ENCODE assay signal across 8 cellular contexts in genomic region chr20:53863925-53864641, GRCh38.
DNase-seq lines count a peak whose midpoint lies in the region; ATAC-seq and TF ChIP-seq lines count a peak whose summit lies in the region.
"Not testable (repeated sequence)": the region's sequence is repeated elsewhere in the genome, so short reads cannot be mapped to it uniquely, and the experiment has no call there.

No MANE protein-coding gene starts in this region.

- H3K27me3 Mint-ChIP-seq in CD4-positive, CD25-positive, alpha-beta regulatory T cell; activated naive CD4-positive, alpha-beta T cell treated with anti-CD3 and anti-CD28 coated beads, Interleukin-2, amount 10 ng/mL, durations not matched to agents 7 days and 5 days; naive thymus-derived CD4-positive, alpha-beta T cell; stimulated activated naive CD8-positive, alpha-beta T cell treated with anti-CD3 and anti-CD28 coated beads, Interleukin-15, Interleukin-2, amounts not matched to agents 100 ng/mL and 50 ng/mL, for 24 hours: not testable (repeated sequence)

- not testable (repeated sequence) for H3K9me3 Mint-ChIP-seq in CD4-positive, CD25-positive, alpha-beta regulatory T cell; activated naive CD4-positive, alpha-beta T cell treated with anti-CD3 and anti-CD28 coated beads, Interleukin-2, amount 10 ng/mL, durations not matched to agents 7 days and 5 days; naive thymus-derived CD4-positive, alpha-beta T cell; stimulated activated naive CD8-positive, alpha-beta T cell treated with anti-CD3 and anti-CD28 coated beads, Interleukin-15, Interleukin-2, amounts not matched to agents 100 ng/mL and 50 ng/mL, for 24 hours

- H2AFZ ChIP-seq in fibroblast of lung (ENCODE audit: low read length) = not testable (repeated sequence)

- H3K27ac Mint-ChIP-seq in CD4-positive, CD25-positive, alpha-beta regulatory T cell = peak overlapping the region in 2 of 3 donors; percentile 20 to 62
- H3K27ac Mint-ChIP-seq in activated naive CD4-positive, alpha-beta T cell treated with anti-CD3 and anti-CD28 coated beads, Interleukin-2, amount 10 ng/mL, durations not matched to agents 7 days and 5 days = peak overlapping the region; percentile 25
- H3K27ac Mint-ChIP-seq in naive thymus-derived CD4-positive, alpha-beta T cell = peak overlapping the region in 8 of 9 donors; percentile 52 to 97 (median 88)
- peak overlapping the region; percentile 28 for H3K27ac Mint-ChIP-seq in stimulated activated naive CD8-positive, alpha-beta T cell treated with anti-CD3 and anti-CD28 coated beads, Interleukin-15, Interleukin-2, amounts not matched to agents 100 ng/mL and 50 ng/mL, for 24 hours

- not testable (repeated sequence) for DNase-seq in CD4-positive, CD25-positive, alpha-beta regulatory T cell; HEK293T (ENCODE audit: extremely low spot score); activated naive CD4-positive, alpha-beta T cell treated with anti-CD3 and anti-CD28 coated beads, Interleukin-2, amount 10 ng/mL, durations not matched to agents 7 days and 5 days; naive thymus-derived CD4-positive, alpha-beta T cell
- DNase-seq in NCI-H1436 treated with DMSO at 0.1 percent for 48 hours (lab: John Stamatoyannopoulos, UW) (peak; percentile 74), SIG-M5 treated with dmso at 0.1 percent for 504 hours (lab: John Stamatoyannopoulos, UW; ENCODE audit: unreplicated experiment) (peak; percentile 100), fibroblast of lung (ENCODE audit: low read depth in 2 of 2) (peak in 1 of 2 donors; percentile 61)

- TF ChIP-seq CTCF in fibroblast of lung (conservative IDR thresholded peaks at IDR 0.05 in 1 of 2, IDR thresholded peaks at IDR 0.05 in 1 of 2; ENCODE audit: low read depth in 1 of 2, low read length in 2 of 2) = not testable (repeated sequence)

- POLR2A ChIA-PET in HEK293T (lab: Yijun Ruan, JAX) = not testable (repeated sequence)
- POLR2A ChIA-PET in naive thymus-derived CD4-positive, alpha-beta T cell (lab: Charles Lee) = interaction anchor here (0.6 to 1.7 kb wide), 7 partner anchors 17 to 268 kb away, joined by 3 to 12 read pairs (median 4); no protein-coding TSS in a partner anchor

- H3K4me1 ChIP-seq in CD4-positive, CD25-positive, alpha-beta regulatory T cell (ENCODE audit: control insufficient read depth, insufficient read depth, low read length, poor library complexity, severe bottlenecking) = peaks cover 24% of the 10 kb centered on the region
- H3K4me1 ChIP-seq in fibroblast of lung (ENCODE audit: control insufficient read depth, extremely low read depth, insufficient read depth, low read length) = peaks cover 11% of the 10 kb centered on the region
- H3K4me1 ChIP-seq in naive thymus-derived CD4-positive, alpha-beta T cell (ENCODE audit: control insufficient read depth in 2 of 2, insufficient read depth in 2 of 2, low read length in 2 of 2) = peaks cover 22 to 30% of the 10 kb centered on the region in 2 donors

- not testable (repeated sequence) for H4K20me1 ChIP-seq in fibroblast of lung (ENCODE audit: control insufficient read depth, extremely low read depth, insufficient read depth, low read length)

- CTCF ChIA-PET in HEK293T (lab: Yijun Ruan, JAX) = not testable (repeated sequence)
- CTCF ChIA-PET in activated naive CD4-positive, alpha-beta T cell treated with anti-CD3 and anti-CD28 coated beads, Interleukin-2, amount 10 ng/mL, durations not matched to agents 7 days and 5 days (lab: Charles Lee) = interaction anchor here (1.7 to 3.9 kb wide), 2 partner anchors 18 to 109 kb away, joined by 4 to 11 read pairs; no protein-coding TSS in a partner anchor
- CTCF ChIA-PET in naive thymus-derived CD4-positive, alpha-beta T cell (lab: Charles Lee) = interaction anchor here (0.9 to 1.2 kb wide), 2 partner anchors 203 to 286 kb away, joined by 3 to 4 read pairs; no protein-coding TSS in a partner anchor

- intact Hi-C loops in naive thymus-derived CD4-positive, alpha-beta T cell (cut with micrococcal nuclease) = not testable (repeated sequence)

- not testable (repeated sequence) for H3K36me3 ChIP-seq in CD4-positive, CD25-positive, alpha-beta regulatory T cell (ENCODE audit: control insufficient read depth, insufficient read depth, low read length); fibroblast of lung (ENCODE audit: control insufficient read depth, insufficient read depth, low read length); naive thymus-derived CD4-positive, alpha-beta T cell (ENCODE audit: control insufficient read depth in 2 of 3, insufficient read depth in 3 of 3, low read length in 3 of 3)

- H3K4me3 ChIP-seq in CD4-positive, CD25-positive, alpha-beta regulatory T cell (ENCODE audit: low read depth, low read length); fibroblast of lung (replicated peaks in 1 of 4; ENCODE audit: control extremely low read depth in 1 of 4, insufficient read depth in 1 of 4, low read depth in 3 of 4, low read length in 4 of 4); naive thymus-derived CD4-positive, alpha-beta T cell (ENCODE audit: low read length): not testable (repeated sequence)

- H3K36me3 Mint-ChIP-seq in CD4-positive, CD25-positive, alpha-beta regulatory T cell; activated naive CD4-positive, alpha-beta T cell treated with anti-CD3 and anti-CD28 coated beads, Interleukin-2, amount 10 ng/mL, durations not matched to agents 7 days and 5 days; naive thymus-derived CD4-positive, alpha-beta T cell; stimulated activated naive CD8-positive, alpha-beta T cell treated with anti-CD3 and anti-CD28 coated beads, Interleukin-15, Interleukin-2, amounts not matched to agents 100 ng/mL and 50 ng/mL, for 24 hours (ENCODE audit: low read depth): not testable (repeated sequence)

- H3K27me3 ChIP-seq in CD4-positive, CD25-positive, alpha-beta regulatory T cell (ENCODE audit: control insufficient read depth, insufficient read depth, low read length); fibroblast of lung (ENCODE audit: control insufficient read depth, insufficient read depth, low read length); naive thymus-derived CD4-positive, alpha-beta T cell (ENCODE audit: control insufficient read depth in 2 of 2, insufficient read depth in 2 of 2, low read length in 2 of 2): not testable (repeated sequence)

- not testable (repeated sequence) for ATAC-seq in CD4-positive, CD25-positive, alpha-beta regulatory T cell (ENCODE audit: low read depth in 2 of 2); naive thymus-derived CD4-positive, alpha-beta T cell

- H3K79me2 ChIP-seq in fibroblast of lung (ENCODE audit: control insufficient read depth, insufficient read depth, low read length) = not testable (repeated sequence)

- not testable (repeated sequence) for H3K27ac ChIP-seq in CD4-positive, CD25-positive, alpha-beta regulatory T cell (ENCODE audit: insufficient read depth, low read length, poor library complexity, severe bottlenecking); fibroblast of lung (ENCODE audit: insufficient read depth, low read length)
- H3K27ac ChIP-seq in naive thymus-derived CD4-positive, alpha-beta T cell (ENCODE audit: low read depth, low read length) = peak overlapping the region; percentile 5

- peaks cover 26 to 39% (median 31%) of the 10 kb centered on the region in 4 donors for H3K4me1 Mint-ChIP-seq in CD4-positive, CD25-positive, alpha-beta regulatory T cell
- H3K4me1 Mint-ChIP-seq in activated naive CD4-positive, alpha-beta T cell treated with anti-CD3 and anti-CD28 coated beads, Interleukin-2, amount 10 ng/mL, durations not matched to agents 7 days and 5 days = peaks cover 47% of the 10 kb centered on the region
- peaks cover 27 to 55% (median 54%) of the 10 kb centered on the region in 7 donors for H3K4me1 Mint-ChIP-seq in naive thymus-derived CD4-positive, alpha-beta T cell
- peaks cover 40% of the 10 kb centered on the region for H3K4me1 Mint-ChIP-seq in stimulated activated naive CD8-positive, alpha-beta T cell treated with anti-CD3 and anti-CD28 coated beads, Interleukin-15, Interleukin-2, amounts not matched to agents 100 ng/mL and 50 ng/mL, for 24 hours (ENCODE audit: low read depth)

- H3K4me2 ChIP-seq in fibroblast of lung (ENCODE audit: extremely low read depth, insufficient read depth, low read length) = peak overlapping the region; percentile 51

- H3K9ac ChIP-seq in fibroblast of lung (ENCODE audit: insufficient read depth, low read length) = not testable (repeated sequence)

- H3K4me3 Mint-ChIP-seq in CD4-positive, CD25-positive, alpha-beta regulatory T cell; activated naive CD4-positive, alpha-beta T cell treated with anti-CD3 and anti-CD28 coated beads, Interleukin-2, amount 10 ng/mL, durations not matched to agents 7 days and 5 days; stimulated activated naive CD8-positive, alpha-beta T cell treated with anti-CD3 and anti-CD28 coated beads, Interleukin-15, Interleukin-2, amounts not matched to agents 100 ng/mL and 50 ng/mL, for 24 hours: not testable (repeated sequence)
- peak overlapping the region in 6 of 10 donors; percentile 27 to 55 (median 38) for H3K4me3 Mint-ChIP-seq in naive thymus-derived CD4-positive, alpha-beta T cell

- not testable (repeated sequence) for H3K9me3 ChIP-seq in CD4-positive, CD25-positive, alpha-beta regulatory T cell (ENCODE audit: control insufficient read depth in 2 of 2, low read length in 2 of 2); fibroblast of lung (ENCODE audit: control insufficient read depth, insufficient read depth, low read depth, low read length); naive thymus-derived CD4-positive, alpha-beta T cell (ENCODE audit: control insufficient read depth in 2 of 3, low read length in 3 of 3)

TF ChIP-seq in HEK293T, 16 proteins besides CTCF, POLR2A, EP300 and RAD21:
- peak; percentile 38; the same call in 1 of the 2 replicates for TF ChIP-seq L3MBTL2 (conservative IDR thresholded peaks at IDR 0.05)

Comparison
In these comparisons a context has a peak if more than half of its experiments do, and no peak if none do; other contexts are left out.
1. H3K27ac Mint-ChIP-seq: peak in every context shown above with its lines; median percentile 88 in naive thymus-derived CD4-positive, alpha-beta T cell; 41 in CD4-positive, CD25-positive, alpha-beta regulatory T cell; 28 in stimulated activated naive CD8-positive, alpha-beta T cell treated with anti-CD3 and anti-CD28 coated beads, Interleukin-15, Interleukin-2, amounts not matched to agents 100 ng/mL and 50 ng/mL, for 24 hours; 25 in activated naive CD4-positive, alpha-beta T cell treated with anti-CD3 and anti-CD28 coated beads, Interleukin-2, amount 10 ng/mL, durations not matched to agents 7 days and 5 days.